ENCODE assay signal across 10 cellular contexts in genomic region chr7:50653116-50653854, GRCh38.
DNase-seq lines count a peak whose midpoint lies in the region; ATAC-seq and TF ChIP-seq lines count a peak whose summit lies in the region.
"Had no signal": no experiment of that assay in that cellular context is flagged by ENCODE, and none has a peak within 500 bp of the region (broad histone marks: within the 10 kb centered on the region; RNA-seq: fewer than 3 reads in every experiment).

No MANE protein-coding gene starts in this region.

- H3K27ac ChIP-seq in layer of hippocampus (ENCODE audit: low read depth, low read length) (peak overlapping the region; percentile 8), substantia nigra (ENCODE audit: low read depth, low read length, poor library complexity, severe bottlenecking) (peak overlapping the region; percentile 82)

- ATAC-seq in HG02970 (IDR thresholded peaks at IDR 0.05; ENCODE audit: low FRiP score, unreplicated experiment), result no peak
- no peak for ATAC-seq in HG02981 (IDR thresholded peaks at IDR 0.05; ENCODE audit: unreplicated experiment)
- no peak for ATAC-seq in GM18870 (IDR thresholded peaks at IDR 0.05; ENCODE audit: unreplicated experiment)

- peak; percentile 95 for DNase-seq in NB4 (ENCODE audit: low read depth)
- peak; percentile 87 to 89 for DNase-seq in cardiac fibroblast (ENCODE audit: low read depth in 2 of 2)
- peak in 10 of 49 donors; percentile 11 to 73 (median 40) for DNase-seq in substantia nigra (lab: John Stamatoyannopoulos, UW)
- DNase-seq in NCI-H187 (lab: John Stamatoyannopoulos, UW), result no peak
- DNase-seq: naive B cell, NCI-H1092 had no signal

- H3K4me3 ChIP-seq in NB4 (ENCODE audit: low read depth, low read length) (no peak overlapping the region), cardiac fibroblast (replicated peaks in 1 of 2; ENCODE audit: low read depth in 2 of 2, low read length in 2 of 2) (no peak overlapping the region)

- no peak for TF ChIP-seq POLR2A in NB4 (IDR thresholded peaks at IDR 0.05; ENCODE audit: extremely low read depth, insufficient read length)

- H3K27me3 ChIP-seq in layer of hippocampus (ENCODE audit: control insufficient read depth, insufficient read depth, low read length), result no peaks in the 10 kb centered on the region

- TF ChIP-seq CTCF in NB4 (IDR thresholded peaks at IDR 0.05; ENCODE audit: low read depth, low read length), result no peak
- TF ChIP-seq CTCF in cardiac fibroblast (IDR thresholded peaks at IDR 0.05; ENCODE audit: low read depth, low read length), result no peak

Comparison
In these comparisons a context has a peak if more than half of its experiments do, and no peak if none do; other contexts are left out.
1. DNase-seq: peak in NB4 (single experiment) and cardiac fibroblast (2 of 2); none in NCI-H187 (0 of 2).